13 cellular contexts compared by ENCODE assay signal in genomic region chr10:110455440-110455839, GRCh38. TPM values are rescaled to one million over a fixed set of nuclear protein-coding genes. Genes with fewer than 3 reads are reported as not detected.
DNase-seq lines count a peak whose midpoint lies in the region; ATAC-seq and TF ChIP-seq lines count a peak whose summit lies in the region.
"Had no signal": no experiment of that assay in that cellular context is flagged by ENCODE, and none has a peak within 500 bp of the region (broad histone marks: within the 10 kb centered on the region; RNA-seq: fewer than 3 reads in every experiment).

No MANE protein-coding gene starts in this region.

- H3K4me1 Mint-ChIP-seq in activated T-cell treated with anti-CD3 and anti-CD28 coated beads, Interleukin-2, amount 50 U/mL, for 4 hours (ENCODE audit: low read depth) = peaks cover 43% of the 10 kb centered on the region

- H3K4me2 ChIP-seq in DOHH2 (ENCODE audit: low read length) = peak overlapping the region; percentile 37; the same call in 1 of the 2 replicates

- H3K27me3 ChIP-seq in DOHH2 (ENCODE audit: control insufficient read depth, low read length) (no peaks in the 10 kb centered on the region), spleen (replicated peaks in 1 of 7) (no peaks in the 10 kb centered on the region)
- H3K27me3 ChIP-seq: transverse colon had no signal

- peak; percentile 32 for DNase-seq in activated T-cell treated with anti-CD3 and anti-CD28 coated beads, Interleukin-2, amount 50 U/mL, for 4 hours
- DNase-seq in spleen (peak; percentile 61), hypothalamus (lab: John Stamatoyannopoulos, UW) (no peak), NCI-H2227 (lab: John Stamatoyannopoulos, UW; ENCODE audit: unreplicated experiment) (no peak), NCI-H2227 treated with DMSO at 0.1 percent for 48 hours (lab: John Stamatoyannopoulos, UW) (no peak)
- DNase-seq: anterior cingulate cortex, DMS 273 treated with DMSO at 0.1 percent for 48 hours, NCI-H82, T1000 had no signal

- H3K9me2 ChIP-seq in DOHH2 (replicated peaks; ENCODE audit: control insufficient read depth, low read length) = no peaks in the 10 kb centered on the region

- H4K20me1 ChIP-seq in DOHH2 (ENCODE audit: control insufficient read depth, insufficient read depth, low read depth, low read length) = no peaks in the 10 kb centered on the region

- H3K4me1 ChIP-seq in DOHH2 (ENCODE audit: control insufficient read depth, low read length) (peaks cover 54% of the 10 kb centered on the region), spleen (peaks cover 28 to 52% (median 48%) of the 10 kb centered on the region in 6 donors)
- H3K4me1 ChIP-seq: transverse colon had no signal

- H3K79me2 ChIP-seq in DOHH2 (ENCODE audit: control insufficient read depth, low read length) = no peaks in the 10 kb centered on the region

- H3K36me3 Mint-ChIP-seq in activated T-cell treated with anti-CD3 and anti-CD28 coated beads, Interleukin-2, amount 50 U/mL, for 4 hours (ENCODE audit: insufficient read depth) = no peaks in the 10 kb centered on the region

- H3K9me3 ChIP-seq in DOHH2 (ENCODE audit: control insufficient read depth, insufficient read depth, low read length) (no peaks in the 10 kb centered on the region), spleen (no peaks in the 10 kb centered on the region)
- H3K9me3 ChIP-seq: transverse colon had no signal

- H3K27me3 Mint-ChIP-seq in activated T-cell treated with anti-CD3 and anti-CD28 coated beads, Interleukin-2, amount 50 U/mL, for 4 hours (ENCODE audit: low read depth) = no peaks in the 10 kb centered on the region

- 8 to 53% (median 24%) methylated on average over 2 of the region's 2 CpGs for WGBS in spleen, 5 donors

- no peak for TF ChIP-seq RAD21 in Ishikawa (IDR thresholded peaks at IDR 0.05; ENCODE audit: low read depth)

- TF ChIP-seq CTCF in DOHH2 (IDR thresholded peaks at IDR 0.05; ENCODE audit: low read depth, low read length, poor library complexity, severe bottlenecking) = no peak
- TF ChIP-seq CTCF in spleen (IDR thresholded peaks at IDR 0.05 in 8 of 11, conservative IDR thresholded peaks at IDR 0.05 in 3 of 11) = no peak

- intact Hi-C loops in spleen (cut with DNase I; ENCODE audit: low total_unique reads) = no loop called here

- TF ChIP-seq EP300 in Ishikawa (IDR thresholded peaks at IDR 0.05; ENCODE audit: borderline replicate concordance) = no peak

- H3K27ac ChIP-seq in DOHH2 (ENCODE audit: low read depth, low read length) (no peak overlapping the region), spleen (no peak overlapping the region)
- H3K27ac ChIP-seq: transverse colon had no signal

- H3K4me3 Mint-ChIP-seq in activated T-cell treated with anti-CD3 and anti-CD28 coated beads, Interleukin-2, amount 50 U/mL, for 4 hours = peak overlapping the region; percentile 22

- H3K9me3 Mint-ChIP-seq in activated T-cell treated with anti-CD3 and anti-CD28 coated beads, Interleukin-2, amount 50 U/mL, for 4 hours = no peaks in the 10 kb centered on the region

- TF ChIP-seq POLR2A in spleen (IDR thresholded peaks at IDR 0.05) = no peak

- H3K4me3 ChIP-seq in DOHH2 (ENCODE audit: low read length) (no peak overlapping the region), spleen (no peak overlapping the region)
- H3K4me3 ChIP-seq: transverse colon had no signal

- 0 out of 2 replicates have a peak, but pooled peaks cover 7% of the 10 kb centered on the region for H3F3A ChIP-seq in DOHH2 (ENCODE audit: control insufficient read depth, insufficient read depth)

- ATAC-seq in activated T-cell treated with anti-CD3 and anti-CD28 coated beads, Interleukin-2, amount 50 U/mL, for 4 hours = peak; percentile 53 to 55
- no peak for ATAC-seq in HG03045 (IDR thresholded peaks at IDR 0.05; ENCODE audit: unreplicated experiment)

- H3K36me3 ChIP-seq in DOHH2 (ENCODE audit: control insufficient read depth, low read length) (no peaks in the 10 kb centered on the region), spleen (no peaks in the 10 kb centered on the region)
- H3K36me3 ChIP-seq: transverse colon had no signal

TF ChIP-seq in Ishikawa, 13 proteins besides CTCF, POLR2A, EP300 and RAD21:
- TF ChIP-seq YY1 (IDR thresholded peaks at IDR 0.05; ENCODE audit: low read depth) = no peak
- TF ChIP-seq EGR1 (IDR thresholded peaks at IDR 0.05) = 0 out of 2 replicates have a peak, but pooled peaks have one; percentile 32
- no peak for TF ChIP-seq USF1 (IDR thresholded peaks at IDR 0.05)

RNA-seq across cellular contexts. Expression of gene DUSP5, which starts 42.3 kb away (rescaled TPM):
- total RNA-seq in activated T-cell treated with anti-CD3 and anti-CD28 coated beads, Interleukin-2, amount 50 U/mL, for 4 hours = 10 to 100 TPM; 33.5 to 57.1 (median 56.5) TPM
- total RNA-seq in spleen = 10 to 100 TPM; 17.2 to 71.8 (median 35.6) TPM
- 10 to 100 TPM in 2 of 3 donors, 1 to 10 TPM in 1; 9.7 to 17.2 (median 15.7) TPM for polyA plus RNA-seq in spleen

Comparison
In these comparisons a context has a peak if more than half of its experiments do, and no peak if none do; other contexts are left out.
1. DNase-seq: peak in activated T-cell treated with anti-CD3 and anti-CD28 coated beads, Interleukin-2, amount 50 U/mL, for 4 hours (single experiment) and spleen (single experiment); none in hypothalamus (0 of 51), NCI-H2227 (single experiment) and NCI-H2227 treated with DMSO at 0.1 percent for 48 hours (single experiment).